10 cellular contexts compared by ENCODE assay signal in genomic region chr13:48410199-48410598, GRCh38. TPM values are rescaled to one million over a fixed set of nuclear protein-coding genes. Genes with fewer than 3 reads are reported as not detected.
DNase-seq lines count a peak whose midpoint lies in the region; ATAC-seq, FAIRE-seq and TF ChIP-seq lines count a peak whose summit lies in the region.
"Had no signal": no experiment of that assay in that cellular context is flagged by ENCODE, and none has a peak within 500 bp of the region (broad histone marks: within the 10 kb centered on the region; RNA-seq: fewer than 3 reads in every experiment).

No MANE protein-coding gene starts in this region.

- POLR2A ChIA-PET in activated CD8-positive, alpha-beta T cell treated with anti-CD3 and anti-CD28 coated beads for 36 hours (lab: Charles Lee): no interaction called here

- H3K36me3 Mint-ChIP-seq in activated CD8-positive, alpha-beta T cell treated with anti-CD3 and anti-CD28 coated beads for 36 hours (ENCODE audit: low read depth): peaks cover 13% of the 10 kb centered on the region

- H3K36me3 ChIP-seq in psoas muscle (ENCODE audit: insufficient read depth in 1 of 2, low read depth in 1 of 2): peaks cover 0 to 3% of the 10 kb centered on the region in 2 donors

- ATAC-seq in activated CD8-positive, alpha-beta T cell treated with anti-CD3 and anti-CD28 coated beads for 36 hours: no peak
- ATAC-seq in psoas muscle (no peak), HG03520 (IDR thresholded peaks at IDR 0.05; ENCODE audit: unreplicated experiment) (no peak), HG03045 (IDR thresholded peaks at IDR 0.05; ENCODE audit: unreplicated experiment) (no peak)

- H3K4me3 Mint-ChIP-seq in activated CD8-positive, alpha-beta T cell treated with anti-CD3 and anti-CD28 coated beads for 36 hours: peak overlapping the region; percentile 93

- H3K9me3 ChIP-seq in psoas muscle: no peaks in the 10 kb centered on the region

- H3K27me3 ChIP-seq in psoas muscle (ENCODE audit: insufficient read depth in 3 of 3, low read length in 2 of 3): no peaks in the 10 kb centered on the region

- FAIRE-seq in D721Med (lab: Jason Lieb, UNC): peak; percentile 77

- no peaks in the 10 kb centered on the region for H3K27me3 Mint-ChIP-seq in activated CD8-positive, alpha-beta T cell treated with anti-CD3 and anti-CD28 coated beads for 36 hours

- 67 to 71% (median 69%) methylated on average over 5 of the region's 5 CpGs for WGBS in psoas muscle, 3 donors

- H3K4me1 ChIP-seq in psoas muscle: no peaks in the 10 kb centered on the region

- CTCF ChIA-PET in activated CD8-positive, alpha-beta T cell treated with anti-CD3 and anti-CD28 coated beads for 36 hours (lab: Charles Lee): no interaction called here

- TF ChIP-seq CTCF in D721Med (IDR thresholded peaks at IDR 0.05; ENCODE audit: insufficient read depth, missing control alignments) (no peak), psoas muscle (IDR thresholded peaks at IDR 0.05) (no peak)
- TF ChIP-seq CTCF in activated CD8-positive, alpha-beta T cell treated with anti-CD3 and anti-CD28 coated beads for 36 hours (IDR thresholded peaks at IDR 0.05): no peak

- DNase-seq in D721Med (ENCODE audit: insufficient read length, low spot score) (no peak), fibroblast of peridontal ligament (ENCODE audit: extremely low read depth) (peak; percentile 30), psoas muscle (no peak), ureter (ENCODE audit: low spot score) (no peak), NCI-H1436 (lab: John Stamatoyannopoulos, UW) (no peak)
- DNase-seq in activated CD8-positive, alpha-beta T cell treated with anti-CD3 and anti-CD28 coated beads for 36 hours: no peak
- DNase-seq: glutamatergic neuron, NCI-H187 treated with DMSO at 0.1 percent for 48 hours had no signal

- H3K9me3 Mint-ChIP-seq in activated CD8-positive, alpha-beta T cell treated with anti-CD3 and anti-CD28 coated beads for 36 hours: no peaks in the 10 kb centered on the region

- intact Hi-C loops in activated CD8-positive, alpha-beta T cell treated with anti-CD3 and anti-CD28 coated beads for 36 hours (cut with micrococcal nuclease): no loop called here
- intact Hi-C loops in psoas muscle (cut with DNase I): loop anchor here in 1 of 2 donors (5.0 kb wide), 1 partner anchor 172 kb away; no protein-coding TSS in a partner anchor

- peak overlapping the region; percentile 60 for H3K4me3 ChIP-seq in psoas muscle

- peak overlapping the region; percentile 5 for H3K27ac ChIP-seq in psoas muscle

- H3K27ac Mint-ChIP-seq in activated CD8-positive, alpha-beta T cell treated with anti-CD3 and anti-CD28 coated beads for 36 hours: no peak overlapping the region

- peaks cover 42% of the 10 kb centered on the region for H3K4me1 Mint-ChIP-seq in activated CD8-positive, alpha-beta T cell treated with anti-CD3 and anti-CD28 coated beads for 36 hours (ENCODE audit: low read depth)

RNA-seq across cellular contexts. Expression of gene LPAR6, which starts 2.7 kb away (rescaled TPM):
- total RNA-seq in activated CD8-positive, alpha-beta T cell treated with anti-CD3 and anti-CD28 coated beads for 36 hours: 1 to 10 TPM; 5.2 to 6.4 TPM
- total RNA-seq in psoas muscle: 10 to 100 TPM in 1 of 4 donors, 1 to 10 TPM in 3; 4.1 to 11.0 (median 6.6) TPM
- polyA plus RNA-seq in psoas muscle: 1 to 10 TPM; 5.3 to 7.5 (median 5.8) TPM
- total RNA-seq in ureter: 38.4 TPM
